Comparison of ENCODE assay signal across 36 cellular contexts in genomic region chrX:23754664-23755063, GRCh38. TPM values are rescaled to one million over a fixed set of nuclear protein-coding genes. Genes with fewer than 3 reads are reported as not detected.
A peak's percentile ranks its signal among the peaks of the same experiment; 100 is the strongest.
DNase-seq lines count a peak whose midpoint lies in the region; ATAC-seq, FAIRE-seq and TF ChIP-seq lines count a peak whose summit lies in the region.
"Had no signal": no experiment of that assay in that cellular context is flagged by ENCODE, and none has a peak within 500 bp of the region (broad histone marks: within the 10 kb centered on the region; RNA-seq: fewer than 3 reads in every experiment).

No MANE protein-coding gene starts in this region.

- H3K9me3 Mint-ChIP-seq in activated CD4-positive, alpha-beta memory T cell treated with anti-CD3 and anti-CD28 coated beads for 36 hours = no peaks in the 10 kb centered on the region
- H3K9me3 Mint-ChIP-seq: CD4-positive, alpha-beta memory T cell; CD4-positive, alpha-beta T cell; CD4-positive, CD25-positive, alpha-beta regulatory T cell; CD8-positive, alpha-beta memory T cell; CD8-positive, alpha-beta T cell had no signal

- H3K4me3 ChIP-seq in liver (ENCODE audit: low read depth in 1 of 3, low read length in 3 of 3) (no peak overlapping the region), HepG2 (replicated peaks in 1 of 3; ENCODE audit: insufficient read depth in 1 of 3, low read depth in 2 of 3, low read length in 3 of 3) (no peak overlapping the region), Panc1 (ENCODE audit: low read depth in 2 of 2, low read length in 2 of 2) (no peak overlapping the region), right lobe of liver (no peak overlapping the region)
- H3K4me3 ChIP-seq: A549; BLaER1; BLaER1 treated with 17β-estradiol and CSF1 and Interleukin-3, amounts not matched to agents 10 nM and 100 nM had no signal

- POLR2A ChIA-PET in HepG2 (lab: Yijun Ruan, JAX) (no interaction called here), Panc1 (lab: Charles Lee) (no interaction called here)
- POLR2A ChIA-PET in activated CD4-positive, alpha-beta memory T cell treated with anti-CD3 and anti-CD28 coated beads for 36 hours (lab: Charles Lee) = no interaction called here

- no peaks in the 10 kb centered on the region for H3K79me2 ChIP-seq in HepG2 (ENCODE audit: insufficient read depth, low read length)

- intact Hi-C loops in HepG2 (cut with micrococcal nuclease; ENCODE audit: unreplicated experiment) = no loop called here
- intact Hi-C loops in Panc1 (cut with micrococcal nuclease; ENCODE audit: unreplicated experiment) = loop anchor here (10.0 kb wide), 1 partner anchor 150 kb away; the partner anchor contains the start of genes APOO and CXorf58
- intact Hi-C loops in right lobe of liver (cut with DNase I) = no loop called here
- intact Hi-C loops in activated CD4-positive, alpha-beta memory T cell treated with anti-CD3 and anti-CD28 coated beads for 36 hours (cut with micrococcal nuclease) = no loop called here

- FAIRE-seq in HepG2 (lab: Jason Lieb, UNC) = no peak
- FAIRE-seq: A204.1, A549, D721Med had no signal

- no peaks in the 10 kb centered on the region for H3K27me3 ChIP-seq in liver (ENCODE audit: control insufficient read depth in 4 of 4, insufficient read depth in 4 of 4, low read length in 3 of 4)
- H3K27me3 ChIP-seq in HepG2 (ENCODE audit: control insufficient read depth in 1 of 2, insufficient read depth in 2 of 2, low read length in 2 of 2) = no peaks in the 10 kb centered on the region
- no peaks in the 10 kb centered on the region for H3K27me3 ChIP-seq in Panc1 (ENCODE audit: control insufficient read depth, insufficient read depth, low read length)
- H3K27me3 ChIP-seq in right lobe of liver = no peaks in the 10 kb centered on the region
- H3K27me3 ChIP-seq: BE2C; BLaER1; BLaER1 treated with 17β-estradiol and CSF1 and Interleukin-3, amounts not matched to agents 10 nM and 100 nM had no signal

- WGBS in liver = 30% methylated on average over 1 of the region's 1 CpG
- whole genome bisulfite sequencing in HepG2 (ENCODE audit: low lambda C conversion rate) = 83% methylated on average over 1 of the region's 1 CpG
- 28% methylated on average over 1 of the region's 1 CpG for WGBS in right lobe of liver (ENCODE audit: insufficient coverage, low coverage, low lambda C conversion rate, missing lambda C conversion rate)

- no peaks in the 10 kb centered on the region for H4K20me1 ChIP-seq in HepG2 (ENCODE audit: insufficient read depth, low read length)
- H4K20me1 ChIP-seq: BLaER1; BLaER1 treated with 17β-estradiol and CSF1 and Interleukin-3, amounts not matched to agents 10 nM and 100 nM had no signal

- no peak overlapping the region for H3K27ac Mint-ChIP-seq in activated CD4-positive, alpha-beta memory T cell treated with anti-CD3 and anti-CD28 coated beads for 36 hours
- H3K27ac Mint-ChIP-seq: B cell; CD4-positive, alpha-beta T cell; CD4-positive, CD25-positive, alpha-beta regulatory T cell; CD8-positive, alpha-beta memory T cell; CD8-positive, alpha-beta T cell had no signal

- no peak for ATAC-seq in HepG2
- ATAC-seq in Panc1 = no peak
- peak; percentile 84 for ATAC-seq in left lobe of liver
- ATAC-seq in right lobe of liver = peak; percentile 40 to 77 (median 65)
- ATAC-seq: A549; CD8-positive, alpha-beta T cell had no signal

- H3K4me1 ChIP-seq in liver (ENCODE audit: control insufficient read depth in 4 of 4, insufficient read depth in 4 of 4, low read length in 3 of 4) = peaks cover 0 to 14% (median 6%) of the 10 kb centered on the region in 4 donors
- H3K4me1 ChIP-seq in HepG2 (ENCODE audit: insufficient read depth, low read length) = no peaks in the 10 kb centered on the region
- H3K4me1 ChIP-seq in Panc1 (ENCODE audit: control insufficient read depth, insufficient read depth, low read length) = no peaks in the 10 kb centered on the region
- peaks cover 0 to 12% (median 0%) of the 10 kb centered on the region in 4 donors for H3K4me1 ChIP-seq in right lobe of liver
- H3K4me1 ChIP-seq: BE2C, BLaER1, Caco-2 had no signal

- no peaks in the 10 kb centered on the region for H3K36me3 Mint-ChIP-seq in activated CD4-positive, alpha-beta memory T cell treated with anti-CD3 and anti-CD28 coated beads for 36 hours
- H3K36me3 Mint-ChIP-seq: CD14-positive monocyte; CD4-positive, alpha-beta memory T cell; CD4-positive, CD25-positive, alpha-beta regulatory T cell; CD8-positive, alpha-beta memory T cell; CD8-positive, alpha-beta T cell had no signal

- no peak overlapping the region for H2AFZ ChIP-seq in HepG2 (ENCODE audit: low read length)

- H3K4me2 ChIP-seq in HepG2 (ENCODE audit: low read depth, low read length) = no peak overlapping the region
- H3K4me2 ChIP-seq: A549, BLaER1 had no signal

- DNase-seq in HepG2 (ENCODE audit: low spot score) (no peak), Panc1 (ENCODE audit: low read depth, low spot score) (no peak), left lobe of liver (ENCODE audit: low spot score) (no peak), right lobe of liver (no peak), GM03348 (ENCODE audit: low spot score) (no peak), SKM-1 treated with dmso at 0.1 percent for 144 hours (lab: John Stamatoyannopoulos, UW; ENCODE audit: unreplicated experiment) (no peak)
- no peak for DNase-seq in activated CD4-positive, alpha-beta memory T cell treated with anti-CD3 and anti-CD28 coated beads for 36 hours
- DNase-seq: 8988T; ACHN; AML-193; BE2C; C1 segment of cervical spinal cord; Caco-2; Calu3; CD4-positive, alpha-beta memory T cell; CD4-positive, alpha-beta T cell; CD4-positive, CD25-positive, alpha-beta regulatory T cell; CD8-positive, alpha-beta memory T cell; CD8-positive, alpha-beta T cell; COR-L47; DMS 273 treated with DMSO at 0.1 percent for 48 hours; DMS153; DMS53; DMS79; DMS79 treated with DMSO at 0.1 percent for 48 hours; DND-41 had no signal

- no peaks in the 10 kb centered on the region for H3K27me3 Mint-ChIP-seq in activated CD4-positive, alpha-beta memory T cell treated with anti-CD3 and anti-CD28 coated beads for 36 hours
- H3K27me3 Mint-ChIP-seq: B cell; CD4-positive, alpha-beta memory T cell; CD4-positive, alpha-beta T cell; CD4-positive, CD25-positive, alpha-beta regulatory T cell; CD8-positive, alpha-beta memory T cell had no signal

- no peak overlapping the region for H3K4me3 Mint-ChIP-seq in activated CD4-positive, alpha-beta memory T cell treated with anti-CD3 and anti-CD28 coated beads for 36 hours
- H3K4me3 Mint-ChIP-seq: B cell; CD14-positive monocyte; CD4-positive, alpha-beta memory T cell; CD4-positive, alpha-beta T cell; CD8-positive, alpha-beta T cell had no signal

- H3K9me3 ChIP-seq in liver (ENCODE audit: control insufficient read depth in 4 of 4, low read length in 3 of 4) (no peaks in the 10 kb centered on the region), HepG2 (ENCODE audit: low read length) (no peaks in the 10 kb centered on the region), Panc1 (ENCODE audit: control insufficient read depth, insufficient read depth, low read depth, low read length) (no peaks in the 10 kb centered on the region), right lobe of liver (no peaks in the 10 kb centered on the region)
- H3K9me3 ChIP-seq: A549; BE2C; BLaER1; BLaER1 treated with 17β-estradiol and CSF1 and Interleukin-3, amounts not matched to agents 10 nM and 100 nM; Caco-2 had no signal

- BruUV-seq in HepG2 (replicated peaks; lab: Mats Ljungman, UMichigan) = no TSS peak
- BruUV-seq in Panc1 (replicated peaks; lab: Mats Ljungman, UMichigan) = TSS peak; percentile 59

- in situ Hi-C loops in HepG2 (cut with HindIII; ENCODE audit: extremely low pct_ligation_motif_present, low pct_unique_long_range_greater_than_20kb) = loop anchor here (5.0 kb wide), 1 partner anchor 148 kb away; no protein-coding TSS in a partner anchor
- in situ Hi-C loops in Panc1 (cut with HindIII; ENCODE audit: low pct_unique_long_range_greater_than_20kb, low sequenced_read_pairs) = no loop called here

- CTCF ChIA-PET in HepG2 (lab: Yijun Ruan, JAX; ENCODE audit: low intra/inter-chr PET ratio, low total read pairs) = interaction anchor here (3.9 kb wide), 1 partner anchor 148 kb away, joined by 50 read pairs; no protein-coding TSS in a partner anchor
- CTCF ChIA-PET in Panc1 (lab: Charles Lee) = no interaction called here
- CTCF ChIA-PET in activated CD4-positive, alpha-beta memory T cell treated with anti-CD3 and anti-CD28 coated beads for 36 hours (lab: Charles Lee) = interaction anchor here (1.8 kb wide), 1 partner anchor 147 kb away, joined by 7 read pairs; no protein-coding TSS in a partner anchor

- H3K36me3 ChIP-seq in liver (ENCODE audit: control insufficient read depth in 4 of 4, insufficient read depth in 3 of 4, low read depth in 1 of 4, low read length in 3 of 4) (no peaks in the 10 kb centered on the region), HepG2 (replicated peaks in 1 of 2; ENCODE audit: control insufficient read depth in 1 of 2, insufficient read depth in 2 of 2, low read length in 2 of 2) (no peaks in the 10 kb centered on the region), Panc1 (ENCODE audit: control insufficient read depth, insufficient read depth, low read length) (no peaks in the 10 kb centered on the region), right lobe of liver (no peaks in the 10 kb centered on the region)
- H3K36me3 ChIP-seq: BE2C; BLaER1; BLaER1 treated with 17β-estradiol and CSF1 and Interleukin-3, amounts not matched to agents 10 nM and 100 nM had no signal

- peaks cover 8% of the 10 kb centered on the region for H3K4me1 Mint-ChIP-seq in activated CD4-positive, alpha-beta memory T cell treated with anti-CD3 and anti-CD28 coated beads for 36 hours (ENCODE audit: low read depth)

- H3K9ac ChIP-seq in liver (ENCODE audit: low read depth in 1 of 2, low read length in 2 of 2) (no peak overlapping the region), HepG2 (ENCODE audit: insufficient read depth, low read depth, low read length) (no peak overlapping the region)
- H3K9ac ChIP-seq: BLaER1; BLaER1 treated with 17β-estradiol and CSF1 and Interleukin-3, amounts not matched to agents 10 nM and 100 nM had no signal

- TF ChIP-seq POLR2A in HepG2 (IDR thresholded peaks at IDR 0.05; ENCODE audit: insufficient read depth in 1 of 2, low read depth in 2 of 2, low read length in 2 of 2) (no peak), right lobe of liver (IDR thresholded peaks at IDR 0.05) (no peak)

- no peak for TF ChIP-seq CTCF in liver (IDR thresholded peaks at IDR 0.05; ENCODE audit: low read depth, low read length, missing input control)
- no peak for TF ChIP-seq CTCF in HepG2 (CRISPR knock-in tag; IDR thresholded peaks at IDR 0.05)
- TF ChIP-seq CTCF in Panc1 (IDR thresholded peaks at IDR 0.05) = no peak
- TF ChIP-seq CTCF in right lobe of liver (IDR thresholded peaks at IDR 0.05) = no peak

- TF ChIP-seq EP300 in HepG2 (IDR thresholded peaks at IDR 0.05; ENCODE audit: low read depth in 2 of 2, low read length in 2 of 2) (no peak), HepG2 (CRISPR knock-in tag; IDR thresholded peaks at IDR 0.05; ENCODE audit: borderline replicate concordance) (no peak)

- H3K27ac ChIP-seq in liver (ENCODE audit: low read depth in 1 of 2, low read length in 2 of 2) (no peak overlapping the region), HepG2 (ENCODE audit: extremely low read length, insufficient read depth, low read length) (no peak overlapping the region), Panc1 (ENCODE audit: low read length) (no peak overlapping the region), right lobe of liver (no peak overlapping the region)
- H3K27ac ChIP-seq: 22Rv1, BLaER1, C4-2B had no signal

- TF ChIP-seq RAD21 in liver (IDR thresholded peaks at IDR 0.05) = no peak
- no peak for TF ChIP-seq RAD21 in HepG2 (CRISPR knock-in tag; IDR thresholded peaks at IDR 0.05)

RNA-seq across cellular contexts. Expression of gene ACOT9, which starts 11.6 kb away (rescaled TPM):
- 10 to 100 TPM; 10.2 to 16.3 TPM for total RNA-seq in liver
- polyA plus RNA-seq in liver = 10 to 100 TPM in 1 of 2 donors, 1 to 10 TPM in 1; 9.3 to 13.0 TPM
- 35.1 and 36.9 TPM in 2 replicates for total RNA-seq in HepG2 (2016; rRNA removed; fragmentation: Illumina TruSeq; extraction: Trizol)
- total RNA-seq in HepG2 (2016; cell fraction: cytosol; rRNA removed; fragmentation: Illumina TruSeq; extraction: Trizol; ENCODE audit: low read depth) = 9.2 and 9.7 TPM in 2 replicates
- total RNA-seq in HepG2 (2016; cell fraction: insoluble cytoplasmic fraction; rRNA removed; fragmentation: Illumina TruSeq; extraction: Trizol) = 34.3 and 34.8 TPM in 2 replicates
- total RNA-seq in HepG2 (2016; cell fraction: membrane; rRNA removed; fragmentation: Illumina TruSeq; extraction: Trizol) = 9.3 and 11.4 TPM in 2 replicates
- total RNA-seq in HepG2 (2016; cell fraction: nucleus; rRNA removed; fragmentation: Illumina TruSeq; extraction: Trizol) = 35.5 and 38.1 TPM in 2 replicates
- polyA plus RNA-seq in HepG2 (2011; rRNA removed) = 28.7 and 33.3 TPM in 2 replicates
- polyA plus RNA-seq in HepG2 (2011; cell fraction: cytosol; rRNA removed) = 13.6 and 18.4 TPM in 2 replicates
- polyA plus RNA-seq in HepG2 (2011; cell fraction: nucleus; rRNA removed) = 46.5 and 58.9 TPM in 2 replicates
- polyA plus RNA-seq in HepG2 (2012) = 21.9 and 23.2 TPM in 2 replicates
- 3.1 and 3.8 TPM in 2 replicates for polyA plus RNA-seq in HepG2 (2016; cell fraction: cytosol; fragmentation: Illumina TruSeq; extraction: Trizol; ENCODE audit: low read depth)
- polyA plus RNA-seq in HepG2 (2016; cell fraction: insoluble cytoplasmic fraction; fragmentation: Illumina TruSeq; extraction: Trizol; ENCODE audit: low read depth) = 26.2 and 26.3 TPM in 2 replicates
- 5.8 and 5.9 TPM in 2 replicates for polyA plus RNA-seq in HepG2 (2016; cell fraction: membrane; fragmentation: Illumina TruSeq; extraction: Trizol; ENCODE audit: low read depth)
- polyA plus RNA-seq in HepG2 (2016; cell fraction: nucleus; fragmentation: Illumina TruSeq; extraction: Trizol; ENCODE audit: insufficient read depth, low read depth) = 71.1 and 73.9 TPM in 2 replicates
- polyA minus RNA-seq in HepG2 (2011; rRNA and poly(A)+ RNA removed; ENCODE audit: low replicate concordance) = 21.3 and 33.6 TPM in 2 replicates
- polyA minus RNA-seq in HepG2 (2011; cell fraction: cytosol; rRNA and poly(A)+ RNA removed) = 14.2 and 15.7 TPM in 2 replicates
- 34.6 and 40.5 TPM in 2 replicates for polyA minus RNA-seq in HepG2 (2011; cell fraction: nucleus; rRNA and poly(A)+ RNA removed)
- 44.5 TPM for total RNA-seq in Panc1 (2021; ENCODE audit: unreplicated experiment)
- 28.7 TPM for polyA plus RNA-seq in Panc1 (2012; ENCODE audit: insufficient read length)
- 11.0 TPM for total RNA-seq in left lobe of liver
- total RNA-seq in right lobe of liver = 10 to 100 TPM in 5 of 6 experiments, 1 to 10 TPM in 1; 8.9 to 20.2 (median 14.6) TPM
- 10 to 100 TPM; 50.2 to 52.1 TPM for total RNA-seq in activated CD4-positive, alpha-beta memory T cell treated with anti-CD3 and anti-CD28 coated beads for 36 hours

RNA-seq across cellular contexts. Expression of gene SAT1, which starts 28.3 kb away (rescaled TPM):
- total RNA-seq in liver (100 to 1,000 TPM; 105 to 388 TPM), HepG2 (2016; rRNA removed; fragmentation: Illumina TruSeq; extraction: Trizol) (216 and 237 TPM in 2 replicates), Panc1 (2021; ENCODE audit: unreplicated experiment) (173 TPM), left lobe of liver (227 TPM), right lobe of liver (100 to 1,000 TPM; 215 to 640 (median 291) TPM)
- polyA plus RNA-seq in liver (100 to 1,000 TPM; 204 to 780 TPM), HepG2 (2011; rRNA removed) (1,213 and 1,243 TPM in 2 replicates)
- total RNA-seq in HepG2 (2016; cell fraction: cytosol; rRNA removed; fragmentation: Illumina TruSeq; extraction: Trizol; ENCODE audit: low read depth) = 71.5 and 78.9 TPM in 2 replicates
- 224 and 242 TPM in 2 replicates for total RNA-seq in HepG2 (2016; cell fraction: insoluble cytoplasmic fraction; rRNA removed; fragmentation: Illumina TruSeq; extraction: Trizol)
- 183 and 209 TPM in 2 replicates for total RNA-seq in HepG2 (2016; cell fraction: membrane; rRNA removed; fragmentation: Illumina TruSeq; extraction: Trizol)
- 221 and 242 TPM in 2 replicates for total RNA-seq in HepG2 (2016; cell fraction: nucleus; rRNA removed; fragmentation: Illumina TruSeq; extraction: Trizol)
- 501 and 788 TPM in 2 replicates for polyA plus RNA-seq in HepG2 (2011; cell fraction: cytosol; rRNA removed)
- 2,273 and 3,133 TPM in 2 replicates for polyA plus RNA-seq in HepG2 (2011; cell fraction: nucleus; rRNA removed)
- polyA plus RNA-seq in HepG2 (2012) = 931 and 961 TPM in 2 replicates
- 82.9 and 86.6 TPM in 2 replicates for polyA plus RNA-seq in HepG2 (2016; cell fraction: cytosol; fragmentation: Illumina TruSeq; extraction: Trizol; ENCODE audit: low read depth)
- 238 and 267 TPM in 2 replicates for polyA plus RNA-seq in HepG2 (2016; cell fraction: insoluble cytoplasmic fraction; fragmentation: Illumina TruSeq; extraction: Trizol; ENCODE audit: low read depth)
- 166 and 177 TPM in 2 replicates for polyA plus RNA-seq in HepG2 (2016; cell fraction: membrane; fragmentation: Illumina TruSeq; extraction: Trizol; ENCODE audit: low read depth)
- polyA plus RNA-seq in HepG2 (2016; cell fraction: nucleus; fragmentation: Illumina TruSeq; extraction: Trizol; ENCODE audit: insufficient read depth, low read depth) = 367 and 400 TPM in 2 replicates
- polyA minus RNA-seq in HepG2 (2011; rRNA and poly(A)+ RNA removed; ENCODE audit: low replicate concordance) = 38.8 and 128 TPM in 2 replicates
- polyA minus RNA-seq in HepG2 (2011; cell fraction: cytosol; rRNA and poly(A)+ RNA removed) = 149 and 175 TPM in 2 replicates
- polyA minus RNA-seq in HepG2 (2011; cell fraction: nucleus; rRNA and poly(A)+ RNA removed) = 734 and 963 TPM in 2 replicates
- 215 TPM for polyA plus RNA-seq in Panc1 (2012; ENCODE audit: insufficient read length)
- total RNA-seq in activated CD4-positive, alpha-beta memory T cell treated with anti-CD3 and anti-CD28 coated beads for 36 hours = 100 to 1,000 TPM; 205 to 209 TPM

Comparison
In these comparisons a context has a peak if more than half of its experiments do, and no peak if none do; other contexts are left out.
1. ATAC-seq: peak in left lobe of liver (single experiment) and right lobe of liver (4 of 4); none in HepG2 (single experiment) and Panc1 (single experiment).